In the genomic region with DNA sequence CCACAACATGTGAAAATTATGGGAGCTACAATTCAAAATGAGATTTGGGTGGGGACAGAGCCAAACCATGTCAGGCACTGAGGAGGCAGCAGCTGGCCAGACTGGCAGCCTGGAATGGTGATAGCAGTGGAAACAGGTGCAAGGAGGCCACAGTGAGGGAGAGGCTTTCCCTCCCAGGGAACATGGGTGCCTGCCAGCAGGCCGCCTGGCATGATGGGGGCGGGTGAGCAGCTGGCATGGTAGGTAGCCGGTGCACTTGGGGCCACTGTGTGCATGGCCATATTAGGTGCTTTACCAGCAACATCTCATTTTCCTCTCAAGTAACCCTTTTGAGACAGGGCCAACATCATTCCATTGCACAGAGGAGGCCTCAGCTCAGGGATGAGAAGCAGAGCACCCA, we compare ENCODE assay signal across 13 cellular contexts.
"Had no signal": no experiment of that assay in that cellular context is flagged by ENCODE, and none has a peak within 500 bp of the region (broad histone marks: within the 10 kb centered on the region; RNA-seq: fewer than 3 reads in every experiment).

No MANE protein-coding gene starts in this region.

- H3K27me3 ChIP-seq: thyroid gland had no signal

- H3K9me3 ChIP-seq: thyroid gland had no signal

- DNase-seq: activated CD4-positive, alpha-beta T cell treated with anti-CD3 and anti-CD28 coated beads, Interleukin-2, amount 10 ng/mL, durations not matched to agents 7 days and 5 days; activated naive CD4-positive, alpha-beta T cell treated with Interleukin-2 at 50 U/mL for 16 hours; activated T-cell treated with anti-CD3 and anti-CD28 coated beads for 4 hours; aorta; cerebellar nuclear complex; effector memory CD4-positive, alpha-beta T cell; foreskin keratinocyte; left colon; natural killer cell; T-cell; T-helper 9 cell; thyroid gland had no signal

- H3K4me3 ChIP-seq: thyroid gland had no signal

- H3K36me3 ChIP-seq: thyroid gland had no signal

- H3K27ac ChIP-seq: foreskin keratinocyte, thyroid gland had no signal

- ATAC-seq: foreskin keratinocyte; left colon; natural killer cell; stimulated activated effector memory CD8-positive, alpha-beta T cell treated with anti-CD3 and anti-CD28 coated beads, Interleukin-12 subunit alpha, Interleukin-12 subunit beta, amount 100 ng/mL, for 72 hours; T-cell had no signal

- H3K4me1 ChIP-seq: foreskin keratinocyte, thyroid gland had no signal
